Comparison of ENCODE assay signal across 8 cellular contexts in genomic region chr1:218351617-218352438, GRCh38. TPM values are rescaled to one million over a fixed set of nuclear protein-coding genes. Genes with fewer than 3 reads are reported as not detected.
DNase-seq lines count a peak whose midpoint lies in the region; ATAC-seq and TF ChIP-seq lines count a peak whose summit lies in the region.

No MANE protein-coding gene starts in this region.

- no peaks in the 10 kb centered on the region for H3K36me3 Mint-ChIP-seq in activated T-helper 17 cell treated with anti-CD3 and anti-CD28 coated beads, Interleukin-2, amount 50 U/mL, for 72 hours (ENCODE audit: low read depth)
- H3K36me3 Mint-ChIP-seq in stimulated activated naive CD8-positive, alpha-beta T cell treated with anti-CD3 and anti-CD28 coated beads, Interleukin-15, Interleukin-2, amounts not matched to agents 100 ng/mL and 50 ng/mL, for 24 hours (ENCODE audit: low read depth), result no peaks in the 10 kb centered on the region

- DNase-seq in GM03348 (ENCODE audit: low spot score), result peak; percentile 45
- peak; percentile 78 to 81 for DNase-seq in Kasumi-1 (lab: John Stamatoyannopoulos, UW)
- no peak for DNase-seq in right atrium auricular region (ENCODE audit: low spot score)
- DNase-seq in NCI-H2171 treated with DMSO at 0.1 percent for 48 hours (lab: John Stamatoyannopoulos, UW), result no peak
- no peak for DNase-seq in NCI-H446 treated with DMSO at 0.1 percent for 48 hours (lab: John Stamatoyannopoulos, UW)

- ATAC-seq in GM21723 (IDR thresholded peaks at IDR 0.05; ENCODE audit: unreplicated experiment), result peak; percentile 78
- peak; percentile 85 for ATAC-seq in activated T-helper 17 cell treated with anti-CD3 and anti-CD28 coated beads, Interleukin-2, amount 50 U/mL, for 72 hours (replicated peaks)

- H3K4me3 ChIP-seq in right atrium auricular region, result peak overlapping the region; percentile 15 to 28

- H3K27me3 Mint-ChIP-seq in activated T-helper 17 cell treated with anti-CD3 and anti-CD28 coated beads, Interleukin-2, amount 50 U/mL, for 72 hours, result peaks cover 28% of the 10 kb centered on the region
- H3K27me3 Mint-ChIP-seq in stimulated activated naive CD8-positive, alpha-beta T cell treated with anti-CD3 and anti-CD28 coated beads, Interleukin-15, Interleukin-2, amounts not matched to agents 100 ng/mL and 50 ng/mL, for 24 hours, result peaks cover 48% of the 10 kb centered on the region

- peak overlapping the region; percentile 28 for H3K27ac Mint-ChIP-seq in activated T-helper 17 cell treated with anti-CD3 and anti-CD28 coated beads, Interleukin-2, amount 50 U/mL, for 72 hours
- peak overlapping the region; percentile 26 for H3K27ac Mint-ChIP-seq in stimulated activated naive CD8-positive, alpha-beta T cell treated with anti-CD3 and anti-CD28 coated beads, Interleukin-15, Interleukin-2, amounts not matched to agents 100 ng/mL and 50 ng/mL, for 24 hours

- peak overlapping the region; percentile 76 to 92 for H3K27ac ChIP-seq in right atrium auricular region

- TF ChIP-seq CTCF in right atrium auricular region (IDR thresholded peaks at IDR 0.05), result peak in 1 of 2 donors; percentile 59

- H3K4me1 Mint-ChIP-seq in activated T-helper 17 cell treated with anti-CD3 and anti-CD28 coated beads, Interleukin-2, amount 50 U/mL, for 72 hours, result peaks cover 16% of the 10 kb centered on the region
- peaks cover 35% of the 10 kb centered on the region for H3K4me1 Mint-ChIP-seq in stimulated activated naive CD8-positive, alpha-beta T cell treated with anti-CD3 and anti-CD28 coated beads, Interleukin-15, Interleukin-2, amounts not matched to agents 100 ng/mL and 50 ng/mL, for 24 hours (ENCODE audit: low read depth)

- H3K27me3 ChIP-seq in right atrium auricular region, result no peaks in the 10 kb centered on the region

- no peaks in the 10 kb centered on the region for H3K9me3 Mint-ChIP-seq in activated T-helper 17 cell treated with anti-CD3 and anti-CD28 coated beads, Interleukin-2, amount 50 U/mL, for 72 hours
- no peaks in the 10 kb centered on the region for H3K9me3 Mint-ChIP-seq in stimulated activated naive CD8-positive, alpha-beta T cell treated with anti-CD3 and anti-CD28 coated beads, Interleukin-15, Interleukin-2, amounts not matched to agents 100 ng/mL and 50 ng/mL, for 24 hours

- no peaks in the 10 kb centered on the region for H3K9me3 ChIP-seq in right atrium auricular region

- H3K36me3 ChIP-seq in right atrium auricular region, result no peaks in the 10 kb centered on the region

- peak overlapping the region; percentile 57 for H3K4me3 Mint-ChIP-seq in activated T-helper 17 cell treated with anti-CD3 and anti-CD28 coated beads, Interleukin-2, amount 50 U/mL, for 72 hours
- H3K4me3 Mint-ChIP-seq in stimulated activated naive CD8-positive, alpha-beta T cell treated with anti-CD3 and anti-CD28 coated beads, Interleukin-15, Interleukin-2, amounts not matched to agents 100 ng/mL and 50 ng/mL, for 24 hours, result peak overlapping the region; percentile 61

- peaks cover 0 to 41% of the 10 kb centered on the region in 2 donors for H3K4me1 ChIP-seq in right atrium auricular region

RNA-seq across cellular contexts. Expression of gene TGFB2, which starts 6.7 kb away (rescaled TPM):
- total RNA-seq in activated T-helper 17 cell treated with anti-CD3 and anti-CD28 coated beads, Interleukin-2, amount 50 U/mL, for 72 hours, result not detected
- total RNA-seq in right atrium auricular region, result 1 to 10 TPM; 4.3 to 8.7 TPM

Comparison
In these comparisons a context has a peak if more than half of its experiments do, and no peak if none do; other contexts are left out.
1. DNase-seq: peak in GM03348 (single experiment) and Kasumi-1 (2 of 2); none in right atrium auricular region (single experiment), NCI-H2171 treated with DMSO at 0.1 percent for 48 hours (single experiment) and NCI-H446 treated with DMSO at 0.1 percent for 48 hours (single experiment).
2. RNA of gene TGFB2, which starts 6.7 kb away (total RNA-seq): 4.3 to 8.7 TPM in right atrium auricular region; not detected in activated T-helper 17 cell treated with anti-CD3 and anti-CD28 coated beads, Interleukin-2, amount 50 U/mL, for 72 hours; every median in the first group is over 4 times any median in the second.